In the genomic region with DNA sequence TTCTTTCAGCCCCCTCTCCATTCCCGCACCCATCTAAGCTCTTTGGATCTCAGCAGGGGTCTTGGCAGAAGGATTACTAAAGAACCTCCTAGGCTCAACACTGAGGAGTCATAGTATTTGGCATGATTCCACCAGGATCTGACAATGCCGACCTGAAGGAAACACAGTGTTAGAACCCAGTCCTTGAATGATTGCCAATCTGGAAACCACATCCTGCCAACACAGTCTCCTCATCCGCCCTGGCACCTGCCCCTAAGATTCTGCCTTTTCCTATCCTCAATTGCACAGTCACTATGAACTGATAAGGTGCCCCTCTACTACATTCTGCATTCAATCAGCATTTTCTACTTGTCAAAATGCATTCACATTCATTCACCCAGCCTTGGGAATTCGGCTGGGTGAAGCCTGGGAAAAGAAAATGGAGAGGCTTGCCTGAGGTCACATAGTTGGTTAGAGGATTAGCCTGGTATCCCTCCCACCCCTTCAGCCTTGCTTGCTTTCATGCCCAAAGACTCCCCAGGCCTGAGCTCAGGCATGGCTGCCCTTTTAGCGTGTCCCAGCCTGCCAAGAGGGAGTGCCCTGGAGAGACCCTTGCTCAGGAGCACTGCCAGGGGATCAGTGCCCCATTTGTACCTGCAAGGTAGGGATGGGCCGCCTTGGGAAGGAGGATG, we compare ENCODE assay signal across 11 cellular contexts. TPM values are rescaled to one million over a fixed set of nuclear protein-coding genes. Genes with fewer than 3 reads are reported as not detected.
DNase-seq lines count a peak whose midpoint lies in the region; ATAC-seq and TF ChIP-seq lines count a peak whose summit lies in the region.
"Had no signal": no experiment of that assay in that cellular context is flagged by ENCODE, and none has a peak within 500 bp of the region (broad histone marks: within the 10 kb centered on the region; RNA-seq: fewer than 3 reads in every experiment).

No MANE protein-coding gene starts in this region.

- peaks cover 8% of the 10 kb centered on the region for H3K27me3 Mint-ChIP-seq in activated naive CD8-positive, alpha-beta T cell treated with anti-CD3 and anti-CD28 coated beads, Interleukin-2, amount 10 ng/mL, durations not matched to agents 7 days and 5 days

- peak overlapping the region; percentile 80 for H3K18ac ChIP-seq in neuronal stem cell (ENCODE audit: low read length)

- peak; percentile 50 for ATAC-seq in activated naive CD8-positive, alpha-beta T cell treated with anti-CD3 and anti-CD28 coated beads, Interleukin-2, amount 10 ng/mL, durations not matched to agents 7 days and 5 days (ENCODE audit: low read depth)
- no peak for ATAC-seq in GM21717 (IDR thresholded peaks at IDR 0.05; ENCODE audit: unreplicated experiment)
- no peak for ATAC-seq in gastrocnemius medialis

- H3K4me1 Mint-ChIP-seq in activated naive CD8-positive, alpha-beta T cell treated with anti-CD3 and anti-CD28 coated beads, Interleukin-2, amount 10 ng/mL, durations not matched to agents 7 days and 5 days, result peaks cover 9% of the 10 kb centered on the region

- H4K91ac ChIP-seq in neuronal stem cell (ENCODE audit: low read depth, low read length, poor library complexity), result no peak overlapping the region

- no peak overlapping the region for H2BK120ac ChIP-seq in neuronal stem cell (ENCODE audit: low read depth, low read length)

- H3K27ac Mint-ChIP-seq in activated naive CD8-positive, alpha-beta T cell treated with anti-CD3 and anti-CD28 coated beads, Interleukin-2, amount 10 ng/mL, durations not matched to agents 7 days and 5 days, result no peak overlapping the region

- H3K27me3 ChIP-seq in neuronal stem cell (ENCODE audit: control insufficient read depth in 3 of 3, insufficient read depth in 3 of 3, low read depth in 1 of 3, low read length in 3 of 3), result peaks cover 0 to 32% (median 0%) of the 10 kb centered on the region in 3 experiments
- no peaks in the 10 kb centered on the region for H3K27me3 ChIP-seq in gastrocnemius medialis

- H3K9ac ChIP-seq in neuronal stem cell (ENCODE audit: low read depth, low read length, poor library complexity), result no peak overlapping the region

- H2AK5ac ChIP-seq in neuronal stem cell (ENCODE audit: low read depth, low read length), result no peak overlapping the region

- H3K4me2 ChIP-seq in neuronal stem cell (ENCODE audit: insufficient read depth, low read length, poor library complexity, severe bottlenecking), result no peak overlapping the region

- H3K9me3 Mint-ChIP-seq in activated naive CD8-positive, alpha-beta T cell treated with anti-CD3 and anti-CD28 coated beads, Interleukin-2, amount 10 ng/mL, durations not matched to agents 7 days and 5 days, result no peaks in the 10 kb centered on the region

- H3K4me3 Mint-ChIP-seq in activated naive CD8-positive, alpha-beta T cell treated with anti-CD3 and anti-CD28 coated beads, Interleukin-2, amount 10 ng/mL, durations not matched to agents 7 days and 5 days, result no peak overlapping the region

- intact Hi-C loops in gastrocnemius medialis (cut with DNase I; ENCODE audit: low total_unique reads), result no loop called here

- H3K9me3 ChIP-seq in neuronal stem cell (replicated peaks in 1 of 2; ENCODE audit: control insufficient read depth in 2 of 2, insufficient read depth in 1 of 2, low read depth in 1 of 2, low read length in 2 of 2) (no peaks in the 10 kb centered on the region), gastrocnemius medialis (no peaks in the 10 kb centered on the region)

- H2BK15ac ChIP-seq in neuronal stem cell (ENCODE audit: low read length), result no peak overlapping the region

- H3K36me3 Mint-ChIP-seq in activated naive CD8-positive, alpha-beta T cell treated with anti-CD3 and anti-CD28 coated beads, Interleukin-2, amount 10 ng/mL, durations not matched to agents 7 days and 5 days, result no peaks in the 10 kb centered on the region

- peak; percentile 2 for DNase-seq in activated CD4-positive, alpha-beta T cell treated with anti-CD3 and anti-CD28 coated beads for 48 hours
- no peak for DNase-seq in activated CD4-positive, alpha-beta T cell treated with anti-CD3 and anti-CD28 coated beads, Interleukin-2, amount 50 U/mL, for 4 hours
- DNase-seq in Kasumi-1 (lab: John Stamatoyannopoulos, UW), result peak; percentile 47 to 58
- no peak for DNase-seq in activated naive CD8-positive, alpha-beta T cell treated with anti-CD3 and anti-CD28 coated beads, Interleukin-2, amount 10 ng/mL, durations not matched to agents 7 days and 5 days
- DNase-seq in neuronal stem cell (ENCODE audit: low spot score), result no peak
- DNase-seq in NCI-H1436 (lab: John Stamatoyannopoulos, UW), result no peak
- DNase-seq in gastrocnemius medialis, result no peak
- DNase-seq: NCI-H82 had no signal

- no peak overlapping the region for H3K27ac ChIP-seq in neuronal stem cell (replicated peaks; ENCODE audit: low read length)
- no peak overlapping the region for H3K27ac ChIP-seq in gastrocnemius medialis

- H2BK12ac ChIP-seq in neuronal stem cell (ENCODE audit: low read length), result peak overlapping the region; percentile 58

- POLR2A ChIA-PET in activated naive CD8-positive, alpha-beta T cell treated with anti-CD3 and anti-CD28 coated beads, Interleukin-2, amount 10 ng/mL, durations not matched to agents 7 days and 5 days (lab: Charles Lee), result no interaction called here

- H3K4me1 ChIP-seq in neuronal stem cell (ENCODE audit: control insufficient read depth in 2 of 2, insufficient read depth in 1 of 2, low read depth in 1 of 2, low read length in 2 of 2) (peaks cover 6 to 11% of the 10 kb centered on the region in 2 donors), gastrocnemius medialis (no peaks in the 10 kb centered on the region)

- H2BK5ac ChIP-seq in neuronal stem cell (ENCODE audit: low read length), result no peak overlapping the region

- WGBS in neuronal stem cell (ENCODE audit: extremely low coverage in 2 of 2, insufficient read length in 2 of 2, insufficient replicate concordance in 1 of 2), 2 donors, result no CpG with 5 or more reads among the region's 6 CpGs

- no peaks in the 10 kb centered on the region for H3K79me1 ChIP-seq in neuronal stem cell (ENCODE audit: low read depth, low read length)

- H2AFZ ChIP-seq in neuronal stem cell (ENCODE audit: low read length), result no peak overlapping the region

- H3K14ac ChIP-seq in neuronal stem cell (ENCODE audit: low read length), result no peak overlapping the region

- in situ Hi-C loops in gastrocnemius medialis (cut with MboI; ENCODE audit: low sequenced_read_pairs in 4 of 4), result no loop called here

- no peak overlapping the region for H4K8ac ChIP-seq in neuronal stem cell (ENCODE audit: low read depth, low read length)

- no peak for TF ChIP-seq CTCF in gastrocnemius medialis (IDR thresholded peaks at IDR 0.05 in 4 of 5, conservative IDR thresholded peaks at IDR 0.05 in 1 of 5)

- H3K4ac ChIP-seq in neuronal stem cell (ENCODE audit: low read length), result no peak overlapping the region

- no peaks in the 10 kb centered on the region for H3K36me3 ChIP-seq in neuronal stem cell (replicated peaks in 1 of 2; ENCODE audit: control insufficient read depth in 2 of 2, insufficient read depth in 2 of 2, low read length in 2 of 2)
- no peaks in the 10 kb centered on the region for H3K36me3 ChIP-seq in gastrocnemius medialis

- no peak overlapping the region for H3K23ac ChIP-seq in neuronal stem cell (ENCODE audit: low read depth, low read length, poor library complexity)

- no peak for TF ChIP-seq POLR2A in gastrocnemius medialis (IDR thresholded peaks at IDR 0.05)

- H3K4me3 ChIP-seq in neuronal stem cell (ENCODE audit: low read length in 2 of 2) (no peak overlapping the region), gastrocnemius medialis (no peak overlapping the region)

RNA-seq across cellular contexts. Expression of gene CLDN2, which starts 2.2 kb away (rescaled TPM):
- not detected for total RNA-seq in activated naive CD8-positive, alpha-beta T cell treated with anti-CD3 and anti-CD28 coated beads, Interleukin-2, amount 10 ng/mL, durations not matched to agents 7 days and 5 days
- 0.35 TPM for polyA plus RNA-seq in neuronal stem cell (2013, experiment 1 of 2)
- polyA plus RNA-seq in neuronal stem cell (2013, experiment 2 of 2), result 0.35 TPM
- under 1 TPM in 1 of 4 donors, not detected in 3; 0.16 TPM for total RNA-seq in gastrocnemius medialis
- total RNA-seq: activated CD8-positive, alpha-beta memory T cell treated with anti-CD3 and anti-CD28 coated beads for 36 hours; mononuclear cell had no signal

RNA-seq across cellular contexts. Expression of gene RIPPLY1, which starts 14.8 kb away (rescaled TPM):
- total RNA-seq in activated naive CD8-positive, alpha-beta T cell treated with anti-CD3 and anti-CD28 coated beads, Interleukin-2, amount 10 ng/mL, durations not matched to agents 7 days and 5 days, result not detected
- polyA plus RNA-seq in neuronal stem cell (2013, experiment 1 of 2), result not detected
- polyA plus RNA-seq in neuronal stem cell (2013, experiment 2 of 2), result not detected
- not detected for total RNA-seq in gastrocnemius medialis
- total RNA-seq: activated CD8-positive, alpha-beta memory T cell treated with anti-CD3 and anti-CD28 coated beads for 36 hours; mononuclear cell had no signal

Comparison
In these comparisons a context has a peak if more than half of its experiments do, and no peak if none do; other contexts are left out.
1. DNase-seq: peak in activated CD4-positive, alpha-beta T cell treated with anti-CD3 and anti-CD28 coated beads for 48 hours (single experiment) and Kasumi-1 (2 of 2); none in activated CD4-positive, alpha-beta T cell treated with anti-CD3 and anti-CD28 coated beads, Interleukin-2, amount 50 U/mL, for 4 hours (0 of 2), activated naive CD8-positive, alpha-beta T cell treated with anti-CD3 and anti-CD28 coated beads, Interleukin-2, amount 10 ng/mL, durations not matched to agents 7 days and 5 days (single experiment), neuronal stem cell (single experiment), NCI-H1436 (single experiment) and gastrocnemius medialis (0 of 2).